17 cellular contexts compared by ENCODE assay signal in genomic region chr3:52469001-52469400, GRCh38. TPM values are rescaled to one million over a fixed set of nuclear protein-coding genes. Genes with fewer than 3 reads are reported as not detected.
DNase-seq lines count a peak whose midpoint lies in the region; ATAC-seq and TF ChIP-seq lines count a peak whose summit lies in the region.
"Had no signal": no experiment of that assay in that cellular context is flagged by ENCODE, and none has a peak within 500 bp of the region (broad histone marks: within the 10 kb centered on the region; RNA-seq: fewer than 3 reads in every experiment).

No MANE protein-coding gene starts in this region.

- H3K4me1 ChIP-seq in right cardiac atrium (ENCODE audit: control insufficient read depth, insufficient read depth, low read length) (peaks cover 6% of the 10 kb centered on the region), right atrium auricular region (peaks cover 0 to 35% of the 10 kb centered on the region in 2 donors), uterus (no peaks in the 10 kb centered on the region)

- peaks cover 75% of the 10 kb centered on the region for H3K36me3 ChIP-seq in WERI-Rb-1
- H3K36me3 ChIP-seq in right atrium auricular region = peaks cover 40% of the 10 kb centered on the region
- H3K36me3 ChIP-seq in uterus = no peaks in the 10 kb centered on the region

- H3K9me3 ChIP-seq in right cardiac atrium (ENCODE audit: control insufficient read depth, low read length) = no peaks in the 10 kb centered on the region
- no peaks in the 10 kb centered on the region for H3K9me3 ChIP-seq in WERI-Rb-1 (ENCODE audit: severe bottlenecking)
- no peaks in the 10 kb centered on the region for H3K9me3 ChIP-seq in right atrium auricular region
- no peaks in the 10 kb centered on the region for H3K9me3 ChIP-seq in uterus

- no peak for ATAC-seq in Right ventricle myocardium inferior
- ATAC-seq in right cardiac atrium = no peak
- ATAC-seq in HG02798 (IDR thresholded peaks at IDR 0.05; ENCODE audit: poor library complexity, unreplicated experiment) = no peak
- no peak for ATAC-seq in HG02623 (IDR thresholded peaks at IDR 0.05; ENCODE audit: unreplicated experiment)
- ATAC-seq in sciatic nerve = no peak
- ATAC-seq: stimulated activated naive CD8-positive, alpha-beta T cell treated with anti-CD3 and anti-CD28 coated beads, Interleukin-15, Interleukin-2, amounts not matched to agents 100 U/mL and 50 U/mL, for 24 hours had no signal

- no peak overlapping the region for H3K27ac ChIP-seq in right cardiac atrium (ENCODE audit: low read length)
- peak overlapping the region; percentile 99 for H3K27ac ChIP-seq in WERI-Rb-1
- H3K27ac ChIP-seq in right atrium auricular region = peak overlapping the region; percentile 44 to 61
- peak overlapping the region; percentile 44 to 62 for H3K27ac ChIP-seq in uterus
- H3K27ac ChIP-seq: brain microvascular endothelial cell had no signal

- no peak for TF ChIP-seq POLR2A in uterus (IDR thresholded peaks at IDR 0.05)

- 66% methylated on average over 5 of the region's 5 CpGs for WGBS in right cardiac atrium

- H3K4me3 ChIP-seq in right cardiac atrium (ENCODE audit: low read length) (no peak overlapping the region), WERI-Rb-1 (ENCODE audit: low read depth, low read length) (peak overlapping the region; percentile 25), right atrium auricular region (no peak overlapping the region), uterus (no peak overlapping the region)
- H3K4me3 ChIP-seq: smooth muscle cell had no signal

- intact Hi-C loops in Right ventricle myocardium inferior (cut with DNase I) = no loop called here
- intact Hi-C loops in right cardiac atrium (cut with DNase I) = no loop called here
- intact Hi-C loops in uterus (cut with DNase I; ENCODE audit: low total_unique reads) = no loop called here
- intact Hi-C loops in sciatic nerve (cut with DNase I) = no loop called here

- DNase-seq in Right ventricle myocardium inferior (ENCODE audit: missing footprints) = peak; percentile 7
- DNase-seq in right cardiac atrium = no peak
- peak; percentile 82 for DNase-seq in WERI-Rb-1
- no peak for DNase-seq in right atrium auricular region (ENCODE audit: low spot score)
- DNase-seq in uterus = no peak
- no peak for DNase-seq in sciatic nerve (ENCODE audit: low spot score)
- DNase-seq: activated CD8-positive, alpha-beta memory T cell treated with anti-CD3 and anti-CD28 coated beads for 24 hours; activated effector memory CD4-positive, alpha-beta T cell treated with Interleukin-2 at 50 U/mL for 16 hours; brain microvascular endothelial cell; NCI-H1105 treated with DMSO at 0.1 percent for 48 hours; nucleus accumbens; stimulated activated naive CD8-positive, alpha-beta T cell treated with anti-CD3 and anti-CD28 coated beads, Interleukin-15, Interleukin-2, amounts not matched to agents 100 U/mL and 50 U/mL, for 24 hours had no signal

- TF ChIP-seq CTCF in WERI-Rb-1 (IDR thresholded peaks at IDR 0.05; ENCODE audit: low read depth, low read length) = no peak
- no peak for TF ChIP-seq CTCF in right atrium auricular region (IDR thresholded peaks at IDR 0.05)
- no peak for TF ChIP-seq CTCF in uterus (IDR thresholded peaks at IDR 0.05)

- no peaks in the 10 kb centered on the region for H3K27me3 ChIP-seq in right cardiac atrium (ENCODE audit: control insufficient read depth, insufficient read depth)
- H3K27me3 ChIP-seq in WERI-Rb-1 (ENCODE audit: insufficient read depth, low read depth, severe bottlenecking) = no peaks in the 10 kb centered on the region
- H3K27me3 ChIP-seq in right atrium auricular region = no peaks in the 10 kb centered on the region
- no peaks in the 10 kb centered on the region for H3K27me3 ChIP-seq in uterus
- H3K27me3 ChIP-seq: brain microvascular endothelial cell had no signal

RNA-seq across cellular contexts. Expression of gene NISCH, which starts 13.6 kb away (rescaled TPM):
- total RNA-seq in Right ventricle myocardium inferior (45.6 TPM), right cardiac atrium (10 to 100 TPM; 48.6 to 59.2 (median 53.0) TPM), right atrium auricular region (10 to 100 TPM; 29.2 to 49.6 TPM), uterus (100 to 1,000 TPM in 2 of 4 donors, 10 to 100 TPM in 2; 50.0 to 157 (median 114) TPM), sciatic nerve (163 TPM)
- 31.2 TPM for polyA plus RNA-seq in right cardiac atrium

RNA-seq across cellular contexts. Expression of gene TNNC1, which starts 15.2 kb away (rescaled TPM):
- 9,051 TPM for total RNA-seq in Right ventricle myocardium inferior
- 1,000 to 10,000 TPM; 2,349 to 3,477 (median 2,851) TPM for total RNA-seq in right cardiac atrium
- 6,305 TPM for polyA plus RNA-seq in right cardiac atrium
- 1,000 to 10,000 TPM; 4,697 to 8,249 TPM for total RNA-seq in right atrium auricular region
- total RNA-seq in uterus = 1 to 10 TPM in 3 of 4 donors, not detected in 1; 3.0 to 4.4 (median 3.4) TPM
- total RNA-seq in sciatic nerve = 205 TPM
- total RNA-seq: mesenteric fat pad had no signal

RNA-seq across cellular contexts. Expression of gene SEMA3G, which starts 24.1 kb away (rescaled TPM):
- total RNA-seq in Right ventricle myocardium inferior (12.3 TPM), right cardiac atrium (10 to 100 TPM in 1 of 4 donors, 1 to 10 TPM in 3; 4.7 to 13.1 (median 8.3) TPM), right atrium auricular region (10 to 100 TPM; 11.8 to 12.6 TPM), uterus (10 to 100 TPM in 3 of 4 donors, 1 to 10 TPM in 1; 4.4 to 91.2 (median 16.7) TPM), sciatic nerve (38.3 TPM)
- 11.2 TPM for polyA plus RNA-seq in right cardiac atrium

RNA-seq across cellular contexts. Expression of gene STAB1, which starts 26.1 kb away (rescaled TPM):
- 88.1 TPM for total RNA-seq in Right ventricle myocardium inferior
- 100 to 1,000 TPM in 2 of 4 donors, 10 to 100 TPM in 2; 91.9 to 159 (median 101) TPM for total RNA-seq in right cardiac atrium
- polyA plus RNA-seq in right cardiac atrium = 69.5 TPM
- total RNA-seq in right atrium auricular region = 10 to 100 TPM; 46.5 to 62.6 TPM
- 100 to 1,000 TPM in 1 of 4 donors, 10 to 100 TPM in 3; 55.3 to 216 (median 78.2) TPM for total RNA-seq in uterus
- 256 TPM for total RNA-seq in sciatic nerve
- total RNA-seq: NCI-H460 had no signal

RNA-seq across cellular contexts. Expression of gene PHF7, which starts 58.5 kb away (rescaled TPM):
- total RNA-seq in Right ventricle myocardium inferior = 13.7 TPM
- total RNA-seq in right cardiac atrium = 10 to 100 TPM; 15.9 to 28.5 (median 18.3) TPM
- polyA plus RNA-seq in right cardiac atrium = 10.9 TPM
- total RNA-seq in right atrium auricular region = 10 to 100 TPM; 10.1 to 17.6 TPM
- total RNA-seq in uterus = 10 to 100 TPM in 1 of 4 donors, 1 to 10 TPM in 3; 1.5 to 13.4 (median 6.1) TPM
- total RNA-seq in sciatic nerve = 11.4 TPM

Comparison
In these comparisons a context has a peak if more than half of its experiments do, and no peak if none do; other contexts are left out.
1. DNase-seq: peak in Right ventricle myocardium inferior (single experiment) and WERI-Rb-1 (single experiment); none in right cardiac atrium (0 of 3), right atrium auricular region (single experiment), uterus (0 of 2) and sciatic nerve (single experiment).
2. RNA of gene TNNC1, which starts 15.2 kb away (total RNA-seq): 9,051 TPM in Right ventricle myocardium inferior (single experiment), 4,697 to 8,249 TPM in right atrium auricular region, 2,349 to 3,477 TPM in right cardiac atrium and 205 TPM in sciatic nerve (single experiment); 3.0 to 4.4 TPM in uterus; every median in the first group is over 10 times any median in the second.